ENCODE assay signal across 8 cellular contexts in genomic region chr6:31356946-31357466, GRCh38.
DNase-seq lines count a peak whose midpoint lies in the region; ATAC-seq lines count a peak whose summit lies in the region.

Gene HLA-B (minus strand): TSS chr6:31357179. CDS start chr6:31357158, 21 bp downstream.

- DNase-seq in AG20443 (ENCODE audit: low spot score), result peak; percentile 89
- DNase-seq in NOMO-1 treated with dmso at 0.1 percent for 144 hours (lab: John Stamatoyannopoulos, UW; ENCODE audit: unreplicated experiment), result peak; percentile 34
- peak; percentile 69 for DNase-seq in activated T-cell treated with anti-CD3 and anti-CD28 coated beads for 4 hours
- DNase-seq in epithelial cell of prostate (ENCODE audit: low read depth, low spot score), result peak; percentile 33
- DNase-seq in middle frontal gyrus (ENCODE audit: extremely low spot score, low spot score), result peak; percentile 16
- DNase-seq in stimulated activated CD8-positive, alpha-beta memory T cell treated with anti-CD3 and anti-CD28 coated beads, Interleukin-2, amount 100 ng/mL, for 48 hours (ENCODE audit: low read depth in 2 of 2), result peak; percentile 51 to 57

- ATAC-seq in GM18909 (IDR thresholded peaks at IDR 0.05; ENCODE audit: poor library complexity, unreplicated experiment), result peak; percentile 82
- peak; percentile 61 for ATAC-seq in HG03159 (IDR thresholded peaks at IDR 0.05; ENCODE audit: unreplicated experiment)

- no peak within 1 kb of the TSS for H3K27ac ChIP-seq in epithelial cell of prostate

Comparison
In these comparisons a context has a peak if more than half of its experiments do, and no peak if none do; other contexts are left out.
1. DNase-seq: peak in every context shown above with its lines; median percentile 89 in AG20443; 69 in activated T-cell treated with anti-CD3 and anti-CD28 coated beads for 4 hours; 54 in stimulated activated CD8-positive, alpha-beta memory T cell treated with anti-CD3 and anti-CD28 coated beads, Interleukin-2, amount 100 ng/mL, for 48 hours; 34 in NOMO-1 treated with dmso at 0.1 percent for 144 hours; 33 in epithelial cell of prostate; 16 in middle frontal gyrus.